In genomic region chr20:25299801-25300200, GRCh38 we compare ENCODE assay signal across 11 cellular contexts. TPM values are rescaled to one million over a fixed set of nuclear protein-coding genes. Genes with fewer than 3 reads are reported as not detected.
DNase-seq lines count a peak whose midpoint lies in the region; ATAC-seq, FAIRE-seq and TF ChIP-seq lines count a peak whose summit lies in the region.
"Had no signal": no experiment of that assay in that cellular context is flagged by ENCODE, and none has a peak within 500 bp of the region (broad histone marks: within the 10 kb centered on the region; RNA-seq: fewer than 3 reads in every experiment).

No MANE protein-coding gene starts in this region.

- H3K27ac ChIP-seq in GM12878 (ENCODE audit: control insufficient read depth, insufficient read depth) (peak overlapping the region; percentile 11; the same call in 1 of the 2 replicates), tibial nerve (peak overlapping the region in 2 of 4 donors; percentile 4 to 50)

- H3K9ac ChIP-seq in GM12878 (ENCODE audit: control insufficient read depth, insufficient read depth, low read length), result no peak overlapping the region

- DNase-seq in NCI-H2107 treated with DMSO at 0.1 percent for 48 hours (lab: John Stamatoyannopoulos, UW; ENCODE audit: unreplicated experiment), result peak; percentile 23
- DNase-seq in NCI-H2107 (lab: John Stamatoyannopoulos, UW), result no peak
- peak; percentile 49 for DNase-seq in HPDE6-E6E7 (ENCODE audit: extremely low spot score)
- no peak for DNase-seq in GM12878 (ENCODE audit: low read depth, low spot score)
- peak in 1 of 10 donors; percentile 30 for DNase-seq in naive thymus-derived CD8-positive, alpha-beta T cell
- DNase-seq in activated CD4-positive, alpha-beta memory T cell treated with anti-CD3 and anti-CD28 coated beads, Interleukin-2, amount 10 ng/mL, durations not matched to agents 7 days and 5 days, result no peak
- DNase-seq in tibial nerve (ENCODE audit: low spot score in 2 of 2), result no peak
- DNase-seq in activated T-cell treated with anti-CD3 and anti-CD28 coated beads, Interleukin-2, amount 50 U/mL, for 48 hours, result no peak
- DNase-seq: H7; NCI-H1417 treated with DMSO at 0.1 percent for 48 hours; stimulated activated CD4-positive, alpha-beta T cell treated with anti-CD3 and anti-CD28 coated beads, Interleukin-1b, Interleukin-23, amount 100 ng/mL, for 48 hours had no signal

- no peak for FAIRE-seq in GM12878 (lab: Jason Lieb, UNC)

- peak overlapping the region in 7 of 10 donors; percentile 24 to 86 (median 60) for H3K27ac Mint-ChIP-seq in naive thymus-derived CD8-positive, alpha-beta T cell
- H3K27ac Mint-ChIP-seq in activated CD4-positive, alpha-beta memory T cell treated with anti-CD3 and anti-CD28 coated beads, Interleukin-2, amount 10 ng/mL, durations not matched to agents 7 days and 5 days, result no peak overlapping the region

- in situ Hi-C loops in GM12878 (cut with MboI), result loop anchor here (5.0 to 10.0 kb wide), 2 partner anchors 92 to 455 kb away; partner anchors contain the start of gene ABHD12

- no peak overlapping the region for H2AFZ ChIP-seq in GM12878 (ENCODE audit: control insufficient read depth, low read depth, low read length)

- H3K4me3 ChIP-seq in GM12878 (no peak overlapping the region), tibial nerve (no peak overlapping the region)

- intact Hi-C loops in GM12878 (cut with micrococcal nuclease; ENCODE audit: unreplicated experiment), result no loop called here

- TF ChIP-seq POLR2A in GM12878 (IDR thresholded peaks at IDR 0.05; ENCODE audit: low read depth, low read length), result no peak
- TF ChIP-seq POLR2A in tibial nerve (IDR thresholded peaks at IDR 0.05), result no peak

- 92% methylated on average over 9 of the region's 9 CpGs for WGBS in GM12878 (ENCODE audit: insufficient coverage, insufficient replicate concordance, low lambda C conversion rate, missing lambda C conversion rate)
- WGBS in tibial nerve, 2 donors, result 78% methylated on average over 9 of the region's 9 CpGs

- H3K79me2 ChIP-seq in GM12878 (ENCODE audit: control insufficient read depth, insufficient read depth, low read length), result no peaks in the 10 kb centered on the region

- H3K27me3 Mint-ChIP-seq in naive thymus-derived CD8-positive, alpha-beta T cell, result no peaks in the 10 kb centered on the region
- H3K27me3 Mint-ChIP-seq in activated CD4-positive, alpha-beta memory T cell treated with anti-CD3 and anti-CD28 coated beads, Interleukin-2, amount 10 ng/mL, durations not matched to agents 7 days and 5 days, result no peaks in the 10 kb centered on the region

- no peak overlapping the region for H3K4me3 Mint-ChIP-seq in naive thymus-derived CD8-positive, alpha-beta T cell
- no peak overlapping the region for H3K4me3 Mint-ChIP-seq in activated CD4-positive, alpha-beta memory T cell treated with anti-CD3 and anti-CD28 coated beads, Interleukin-2, amount 10 ng/mL, durations not matched to agents 7 days and 5 days

- H3K36me3 Mint-ChIP-seq in naive thymus-derived CD8-positive, alpha-beta T cell, result peaks cover 0 to 35% (median 2%) of the 10 kb centered on the region in 3 donors
- H3K36me3 Mint-ChIP-seq in activated CD4-positive, alpha-beta memory T cell treated with anti-CD3 and anti-CD28 coated beads, Interleukin-2, amount 10 ng/mL, durations not matched to agents 7 days and 5 days (ENCODE audit: low read depth), result peaks cover 6% of the 10 kb centered on the region

- RAD21 ChIA-PET in GM12878 (lab: Charles Lee; ENCODE audit: unreplicated experiment), result interaction anchor here (1.1 to 1.9 kb wide), 3 partner anchors 9 to 99 kb away, joined by 5 to 8 read pairs (median 5); no protein-coding TSS in a partner anchor

- TF ChIP-seq RAD21 in GM12878 (IDR thresholded peaks at IDR 0.05; ENCODE audit: insufficient read depth, low read depth, low read length), result no peak

- no peaks in the 10 kb centered on the region for H3K9me3 Mint-ChIP-seq in naive thymus-derived CD8-positive, alpha-beta T cell
- no peaks in the 10 kb centered on the region for H3K9me3 Mint-ChIP-seq in activated CD4-positive, alpha-beta memory T cell treated with anti-CD3 and anti-CD28 coated beads, Interleukin-2, amount 10 ng/mL, durations not matched to agents 7 days and 5 days

- H3K4me1 Mint-ChIP-seq in naive thymus-derived CD8-positive, alpha-beta T cell, result peaks cover 0 to 12% (median 0%) of the 10 kb centered on the region in 4 donors
- H3K4me1 Mint-ChIP-seq in activated CD4-positive, alpha-beta memory T cell treated with anti-CD3 and anti-CD28 coated beads, Interleukin-2, amount 10 ng/mL, durations not matched to agents 7 days and 5 days, result peaks cover 11% of the 10 kb centered on the region

- H3K4me2 ChIP-seq in GM12878 (ENCODE audit: control insufficient read depth, insufficient read depth), result no peak overlapping the region

- H4K20me1 ChIP-seq in GM12878 (ENCODE audit: control insufficient read depth, insufficient read depth), result no peaks in the 10 kb centered on the region

- ATAC-seq in GM12878, result no peak
- no peak for ATAC-seq in naive thymus-derived CD8-positive, alpha-beta T cell

- POLR2A ChIA-PET in GM12878 (lab: Charles Lee), result no interaction called here
- POLR2A ChIA-PET in naive thymus-derived CD8-positive, alpha-beta T cell (lab: Charles Lee), result interaction anchor here (1.4 kb wide), 1 partner anchor 98 kb away, joined by 3 read pairs; no protein-coding TSS in a partner anchor
- POLR2A ChIA-PET in activated CD4-positive, alpha-beta memory T cell treated with anti-CD3 and anti-CD28 coated beads, Interleukin-2, amount 10 ng/mL, durations not matched to agents 7 days and 5 days (lab: Charles Lee), result interaction anchor here (0.7 kb wide), 1 partner anchor 10 kb away, joined by 3 read pairs; no protein-coding TSS in a partner anchor

- TF ChIP-seq CTCF in GM12878 (IDR thresholded peaks at IDR 0.05 in 2 of 3, conservative IDR thresholded peaks at IDR 0.05 in 1 of 3; ENCODE audit: control insufficient read depth in 2 of 3, extremely low read depth in 1 of 3, insufficient read depth in 1 of 3, low read depth in 3 of 3, low read length in 3 of 3), result no peak
- TF ChIP-seq CTCF in tibial nerve (IDR thresholded peaks at IDR 0.05), result no peak

- TF ChIP-seq EP300 in GM12878 (IDR thresholded peaks at IDR 0.05; ENCODE audit: borderline replicate concordance in 1 of 2, control insufficient read depth in 1 of 2, low read depth in 2 of 2, low read length in 2 of 2), result no peak
- no peak for TF ChIP-seq EP300 in tibial nerve (IDR thresholded peaks at IDR 0.05)

- peaks cover 4 to 21% of the 10 kb centered on the region in 2 experiments; a peak in 3 of 4 replicates for H3K36me3 ChIP-seq in GM12878 (ENCODE audit: control insufficient read depth in 2 of 2, insufficient read depth in 2 of 2, low read length in 1 of 2)
- peaks cover 0 to 84% (median 0%) of the 10 kb centered on the region in 3 donors for H3K36me3 ChIP-seq in tibial nerve

- CTCF ChIA-PET in GM12878 (lab: Yijun Ruan, JAX), result interaction anchor here (1.1 to 3.2 kb wide), 3 partner anchors 10 to 100 kb away, joined by 5 to 29 read pairs (median 6); no protein-coding TSS in a partner anchor
- CTCF ChIA-PET in activated CD4-positive, alpha-beta memory T cell treated with anti-CD3 and anti-CD28 coated beads, Interleukin-2, amount 10 ng/mL, durations not matched to agents 7 days and 5 days (lab: Charles Lee), result interaction anchor here (0.6 to 1.6 kb wide), 3 partner anchors 99 to 365 kb away, joined by 3 to 7 read pairs (median 5); partner anchors contain the start of gene GINS1

- SMC1A ChIA-PET in GM12878 (lab: Charles Lee; ENCODE audit: uncharacterized antibody, unreplicated experiment), result interaction anchor here (1.8 to 2.9 kb wide), 3 partner anchors 9 to 98 kb away, joined by 7 to 20 read pairs (median 8); no protein-coding TSS in a partner anchor

- H3K4me1 ChIP-seq in GM12878 (ENCODE audit: control insufficient read depth, insufficient read depth, low read length) (peaks cover 39% of the 10 kb centered on the region), tibial nerve (peaks cover 0 to 36% (median 19%) of the 10 kb centered on the region in 4 donors)

- H3K9me3 ChIP-seq in GM12878 (replicated peaks; ENCODE audit: control insufficient read depth, insufficient read depth, low read length) (no peaks in the 10 kb centered on the region), tibial nerve (no peaks in the 10 kb centered on the region)

- no peaks in the 10 kb centered on the region for H3K27me3 ChIP-seq in GM12878 (replicated peaks in 1 of 2; ENCODE audit: control insufficient read depth in 2 of 2, insufficient read depth in 2 of 2, low read length in 1 of 2)
- H3K27me3 ChIP-seq in tibial nerve, result no peaks in the 10 kb centered on the region

- BruUV-seq in GM12878 (replicated peaks; lab: Mats Ljungman, UMichigan), result no TSS peak

RNA-seq across cellular contexts. Expression of gene PYGB, which starts 51.9 kb away (rescaled TPM):
- total RNA-seq in GM12878 (2013; cell fraction: nucleolus; rRNA removed), result 20.7 and 24.5 TPM in 2 replicates
- total RNA-seq in GM12878 (2014; rRNA removed), result 24.6 and 27.4 TPM in 2 replicates
- 14.2 and 16.1 TPM in 2 replicates for total RNA-seq in GM12878 (2014; rRNA removed; fragmentation: Illumina TruSeq; extraction: Trizol)
- total RNA-seq in GM12878 (2021), result 31.0 and 33.5 TPM in 2 replicates
- 7.2 TPM for polyA plus RNA-seq in GM12878 (2011; ENCODE audit: low read depth)
- 6.1 and 11.9 TPM in 2 replicates for polyA plus RNA-seq in GM12878 (2011; rRNA removed)
- polyA plus RNA-seq in GM12878 (2011; cell fraction: cytosol; rRNA removed), result 13.5 and 17.8 TPM in 2 replicates
- polyA plus RNA-seq in GM12878 (2011; cell fraction: nucleus; rRNA removed), result 43.6 and 56.0 TPM in 2 replicates
- 16.2 and 16.9 TPM in 2 replicates for polyA plus RNA-seq in GM12878 (2012)
- 8.0 and 17.4 TPM in 2 replicates for polyA plus RNA-seq in GM12878 (2014; fragmentation: Illumina TruSeq; extraction: Trizol)
- 1 to 10 TPM in 1 of 2 experiments, under 1 TPM in 1; 0.34 to 1.3 TPM for polyA plus RNA-seq in GM12878 (2014; fragmentation: Nextera tagmentation; extraction: Ambion mirVana)
- polyA plus RNA-seq in GM12878 (2014; rRNA removed), result 26.2 and 31.8 TPM in 2 replicates
- 10 to 100 TPM; 26.2 to 27.6 TPM for polyA plus RNA-seq in GM12878 (2016; fragmentation: Nextera tagmentation; extraction: Ambion mirVana)
- polyA minus RNA-seq in GM12878 (2011; rRNA and poly(A)+ RNA removed), result 12.4 and 20.2 TPM in 2 replicates
- 8.2 and 9.7 TPM in 2 replicates for polyA minus RNA-seq in GM12878 (2011; cell fraction: cytosol; rRNA and poly(A)+ RNA removed)
- polyA minus RNA-seq in GM12878 (2011; cell fraction: nucleus; rRNA and poly(A)+ RNA removed), result 9.7 and 15.8 TPM in 2 replicates
- total RNA-seq in naive thymus-derived CD8-positive, alpha-beta T cell, result 10 to 100 TPM; 50.2 to 54.4 TPM
- 100 to 1,000 TPM in 1 of 3 donors, 10 to 100 TPM in 2; 39.9 to 107 (median 71.3) TPM for polyA plus RNA-seq in naive thymus-derived CD8-positive, alpha-beta T cell
- 10 to 100 TPM; 28.4 to 29.8 TPM for total RNA-seq in activated CD4-positive, alpha-beta memory T cell treated with anti-CD3 and anti-CD28 coated beads, Interleukin-2, amount 10 ng/mL, durations not matched to agents 7 days and 5 days
- total RNA-seq in tibial nerve, result 100 to 1,000 TPM in 1 of 4 donors, 10 to 100 TPM in 3; 71.6 to 119 (median 78.6) TPM

Comparison
In these comparisons a context has a peak if more than half of its experiments do, and no peak if none do; other contexts are left out.
1. DNase-seq: peak in NCI-H2107 treated with DMSO at 0.1 percent for 48 hours (single experiment) and HPDE6-E6E7 (single experiment); none in NCI-H2107 (single experiment), GM12878 (single experiment), activated CD4-positive, alpha-beta memory T cell treated with anti-CD3 and anti-CD28 coated beads, Interleukin-2, amount 10 ng/mL, durations not matched to agents 7 days and 5 days (single experiment), tibial nerve (0 of 2) and activated T-cell treated with anti-CD3 and anti-CD28 coated beads, Interleukin-2, amount 50 U/mL, for 48 hours (0 of 2).